Comparison of ENCODE assay signal across 1 cellular context in genomic region chr3:77328631-77329030, GRCh38.
TF ChIP-seq lines count a peak whose summit lies in the region.

No MANE protein-coding gene starts in this region.

TF ChIP-seq in GM23338, 12 proteins besides CTCF, POLR2A, EP300 and RAD21 (continued from another document):
- TF ChIP-seq, protein P1, sequence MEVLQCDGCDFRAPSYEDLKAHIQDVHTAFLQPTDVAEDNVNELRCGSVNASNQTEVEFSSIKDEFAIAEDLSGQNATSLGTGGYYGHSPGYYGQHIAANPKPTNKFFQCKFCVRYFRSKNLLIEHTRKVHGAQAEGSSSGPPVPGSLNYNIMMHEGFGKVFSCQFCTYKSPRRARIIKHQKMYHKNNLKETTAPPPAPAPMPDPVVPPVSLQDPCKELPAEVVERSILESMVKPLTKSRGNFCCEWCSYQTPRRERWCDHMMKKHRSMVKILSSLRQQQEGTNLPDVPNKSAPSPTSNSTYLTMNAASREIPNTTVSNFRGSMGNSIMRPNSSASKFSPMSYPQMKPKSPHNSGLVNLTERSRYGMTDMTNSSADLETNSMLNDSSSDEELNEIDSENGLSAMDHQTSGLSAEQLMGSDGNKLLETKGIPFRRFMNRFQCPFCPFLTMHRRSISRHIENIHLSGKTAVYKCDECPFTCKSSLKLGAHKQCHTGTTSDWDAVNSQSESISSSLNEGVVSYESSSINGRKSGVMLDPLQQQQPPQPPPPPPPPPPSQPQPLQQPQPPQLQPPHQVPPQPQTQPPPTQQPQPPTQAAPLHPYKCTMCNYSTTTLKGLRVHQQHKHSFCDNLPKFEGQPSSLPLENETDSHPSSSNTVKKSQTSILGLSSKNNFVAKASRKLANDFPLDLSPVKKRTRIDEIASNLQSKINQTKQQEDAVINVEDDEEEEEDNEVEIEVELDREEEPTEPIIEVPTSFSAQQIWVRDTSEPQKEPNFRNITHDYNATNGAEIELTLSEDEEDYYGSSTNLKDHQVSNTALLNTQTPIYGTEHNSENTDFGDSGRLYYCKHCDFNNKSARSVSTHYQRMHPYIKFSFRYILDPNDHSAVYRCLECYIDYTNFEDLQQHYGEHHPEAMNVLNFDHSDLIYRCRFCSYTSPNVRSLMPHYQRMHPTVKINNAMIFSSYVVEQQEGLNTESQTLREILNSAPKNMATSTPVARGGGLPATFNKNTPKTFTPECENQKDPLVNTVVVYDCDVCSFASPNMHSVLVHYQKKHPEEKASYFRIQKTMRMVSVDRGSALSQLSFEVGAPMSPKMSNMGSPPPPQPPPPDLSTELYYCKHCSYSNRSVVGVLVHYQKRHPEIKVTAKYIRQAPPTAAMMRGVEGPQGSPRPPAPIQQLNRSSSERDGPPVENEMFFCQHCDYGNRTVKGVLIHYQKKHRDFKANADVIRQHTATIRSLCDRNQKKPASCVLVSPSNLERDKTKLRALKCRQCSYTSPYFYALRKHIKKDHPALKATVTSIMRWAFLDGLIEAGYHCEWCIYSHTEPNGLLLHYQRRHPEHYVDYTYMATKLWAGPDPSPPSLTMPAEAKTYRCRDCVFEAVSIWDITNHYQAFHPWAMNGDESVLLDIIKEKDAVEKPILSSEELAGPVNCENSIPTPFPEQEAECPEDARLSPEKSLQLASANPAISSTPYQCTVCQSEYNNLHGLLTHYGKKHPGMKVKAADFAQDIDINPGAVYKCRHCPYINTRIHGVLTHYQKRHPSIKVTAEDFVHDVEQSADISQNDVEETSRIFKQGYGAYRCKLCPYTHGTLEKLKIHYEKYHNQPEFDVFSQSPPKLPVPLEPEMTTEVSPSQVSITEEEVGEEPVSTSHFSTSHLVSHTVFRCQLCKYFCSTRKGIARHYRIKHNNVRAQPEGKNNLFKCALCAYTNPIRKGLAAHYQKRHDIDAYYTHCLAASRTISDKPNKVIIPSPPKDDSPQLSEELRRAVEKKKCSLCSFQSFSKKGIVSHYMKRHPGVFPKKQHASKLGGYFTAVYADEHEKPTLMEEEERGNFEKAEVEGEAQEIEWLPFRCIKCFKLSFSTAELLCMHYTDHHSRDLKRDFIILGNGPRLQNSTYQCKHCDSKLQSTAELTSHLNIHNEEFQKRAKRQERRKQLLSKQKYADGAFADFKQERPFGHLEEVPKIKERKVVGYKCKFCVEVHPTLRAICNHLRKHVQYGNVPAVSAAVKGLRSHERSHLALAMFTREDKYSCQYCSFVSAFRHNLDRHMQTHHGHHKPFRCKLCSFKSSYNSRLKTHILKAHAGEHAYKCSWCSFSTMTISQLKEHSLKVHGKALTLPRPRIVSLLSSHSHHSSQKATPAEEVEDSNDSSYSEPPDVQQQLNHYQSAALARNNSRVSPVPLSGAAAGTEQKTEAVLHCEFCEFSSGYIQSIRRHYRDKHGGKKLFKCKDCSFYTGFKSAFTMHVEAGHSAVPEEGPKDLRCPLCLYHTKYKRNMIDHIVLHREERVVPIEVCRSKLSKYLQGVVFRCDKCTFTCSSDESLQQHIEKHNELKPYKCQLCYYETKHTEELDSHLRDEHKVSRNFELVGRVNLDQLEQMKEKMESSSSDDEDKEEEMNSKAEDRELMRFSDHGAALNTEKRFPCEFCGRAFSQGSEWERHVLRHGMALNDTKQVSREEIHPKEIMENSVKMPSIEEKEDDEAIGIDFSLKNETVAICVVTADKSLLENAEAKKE (CRISPR knock-in tag; IDR thresholded peaks at IDR 0.05): no peak
- no peak for TF ChIP-seq STAT1 (IDR thresholded peaks at IDR 0.05; ENCODE audit: unreplicated experiment)
TF ChIP-seq in GM23338: peak in this region for 0.
